Comparison of ENCODE assay signal across 1 cellular context in genomic region chr19:56315076-56315828, GRCh38.
TF ChIP-seq lines count a peak whose summit lies in the region.

No MANE protein-coding gene starts in this region.

TF ChIP-seq in HEK293, 187 proteins besides CTCF, POLR2A, EP300 and RAD21 (continued from another document):
- TF ChIP-seq ZBTB49 (tag by site-specific recombination; IDR thresholded peaks at IDR 0.05; ENCODE audit: low read depth) (no peak), ZBTB7A (tag by site-specific recombination; IDR thresholded peaks at IDR 0.05; ENCODE audit: low read depth) (no peak), ZBTB6 (tag by site-specific recombination; IDR thresholded peaks at IDR 0.05) (no peak), ZNF561 (tag by site-specific recombination; IDR thresholded peaks at IDR 0.05; ENCODE audit: borderline replicate concordance) (0 out of 2 replicates have a peak, but pooled peaks have one; percentile 19), ZNF792 (tag by site-specific recombination; IDR thresholded peaks at IDR 0.05) (no peak), ZNF354C (tag by site-specific recombination; IDR thresholded peaks at IDR 0.05; ENCODE audit: borderline replicate concordance, low read depth) (no peak), HOXD13 (CRISPR knock-in tag; IDR thresholded peaks at IDR 0.05; ENCODE audit: borderline replicate concordance) (no peak), ZNF37A (tag by site-specific recombination; IDR thresholded peaks at IDR 0.05) (no peak), ZNF18 (tag by site-specific recombination; IDR thresholded peaks at IDR 0.05) (no peak), ZNF785 (tag by site-specific recombination; IDR thresholded peaks at IDR 0.05) (no peak), ZNF2 (tag by site-specific recombination; IDR thresholded peaks at IDR 0.05) (no peak), ZNF571 (tag by site-specific recombination; IDR thresholded peaks at IDR 0.05) (no peak), SP3 (tag by site-specific recombination; IDR thresholded peaks at IDR 0.05) (0 out of 2 replicates have a peak, but pooled peaks have one; percentile 37), KLF1 (tag by site-specific recombination; IDR thresholded peaks at IDR 0.05) (no peak), ZNF202 (tag by site-specific recombination; IDR thresholded peaks at IDR 0.05; ENCODE audit: borderline replicate concordance) (no peak), HOXA7 (CRISPR knock-in tag; IDR thresholded peaks at IDR 0.05; ENCODE audit: borderline replicate concordance) (no peak), ZNF350 (tag by site-specific recombination; IDR thresholded peaks at IDR 0.05) (no peak), ZNF791 (tag by site-specific recombination; IDR thresholded peaks at IDR 0.05) (no peak), ZNF155 (tag by site-specific recombination; IDR thresholded peaks at IDR 0.05) (no peak)
